26 cellular contexts compared by ENCODE assay signal in the genomic region with DNA sequence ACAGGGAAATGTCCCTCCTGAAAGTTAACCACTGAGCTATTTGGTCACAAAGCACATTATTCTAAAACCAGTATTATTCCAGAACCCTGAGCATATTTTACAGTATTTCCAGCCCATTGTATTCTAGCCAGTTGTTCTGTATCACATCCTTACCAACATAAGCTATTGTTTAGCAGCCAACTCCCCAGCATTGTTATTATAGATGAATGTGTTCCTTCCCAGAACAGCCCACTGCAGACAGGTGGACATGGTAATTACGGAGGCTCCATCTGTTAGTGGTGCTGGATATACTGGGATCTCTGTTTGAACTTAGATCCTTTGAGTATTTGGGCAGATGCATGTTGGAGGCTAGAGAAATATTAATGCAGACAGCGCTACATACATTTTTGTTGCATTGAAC.
DNase-seq lines count a peak whose midpoint lies in the region; ATAC-seq and TF ChIP-seq lines count a peak whose summit lies in the region.
"Had no signal": no experiment of that assay in that cellular context is flagged by ENCODE, and none has a peak within 500 bp of the region (broad histone marks: within the 10 kb centered on the region; RNA-seq: fewer than 3 reads in every experiment).

No MANE protein-coding gene starts in this region.

- no peaks in the 10 kb centered on the region for H3K27me3 ChIP-seq in CD8-positive, alpha-beta T cell (ENCODE audit: insufficient read depth, low read length)
- H3K27me3 ChIP-seq: breast epithelium, colonic mucosa, upper lobe of left lung had no signal

- POLR2A ChIA-PET in CD8-positive, alpha-beta T cell (lab: Charles Lee) = no interaction called here

- H3K9me3 ChIP-seq in CD8-positive, alpha-beta T cell (ENCODE audit: low read length) = no peaks in the 10 kb centered on the region
- H3K9me3 ChIP-seq: breast epithelium, colonic mucosa, upper lobe of left lung had no signal

- CTCF ChIA-PET in CD8-positive, alpha-beta T cell (lab: Charles Lee) = no interaction called here

- ATAC-seq in CD8-positive, alpha-beta T cell = no peak
- ATAC-seq: activated T-cell treated with anti-CD3 and anti-CD28 coated beads, Interleukin-2, amount 50 U/mL, for 72 hours had no signal

- no peak overlapping the region for H3K27ac ChIP-seq in CD8-positive, alpha-beta T cell (ENCODE audit: low read depth, low read length)
- H3K27ac ChIP-seq: breast epithelium, colonic mucosa, skin epidermis, upper lobe of left lung, VCaP had no signal

- H3K9me3 Mint-ChIP-seq in progenitor cell of endocrine pancreas (ENCODE audit: low read depth) = peaks cover 2% of the 10 kb centered on the region
- no peaks in the 10 kb centered on the region for H3K9me3 Mint-ChIP-seq in CD8-positive, alpha-beta T cell
- H3K9me3 Mint-ChIP-seq: activated T-cell treated with anti-CD3 and anti-CD28 coated beads, Interleukin-2, amount 50 U/mL, for 72 hours; CD4-positive, alpha-beta memory T cell had no signal

- H3K27me3 Mint-ChIP-seq in progenitor cell of endocrine pancreas = no peaks in the 10 kb centered on the region
- no peaks in the 10 kb centered on the region for H3K27me3 Mint-ChIP-seq in CD8-positive, alpha-beta T cell (ENCODE audit: low read depth)

- H3K4me1 ChIP-seq in CD8-positive, alpha-beta T cell (ENCODE audit: insufficient read depth, low read length) = no peaks in the 10 kb centered on the region
- H3K4me1 ChIP-seq: breast epithelium, colonic mucosa had no signal

- intact Hi-C loops in CD8-positive, alpha-beta T cell (cut with DNase I, micrococcal nuclease) = no loop called here

- no peak for TF ChIP-seq CTCF in progenitor cell of endocrine pancreas (IDR thresholded peaks at IDR 0.05; ENCODE audit: unreplicated experiment)
- no peak for TF ChIP-seq CTCF in CD8-positive, alpha-beta T cell (IDR thresholded peaks at IDR 0.05)

- peak overlapping the region; percentile 13 for H3K27ac Mint-ChIP-seq in progenitor cell of endocrine pancreas
- no peak overlapping the region for H3K27ac Mint-ChIP-seq in CD8-positive, alpha-beta T cell
- H3K27ac Mint-ChIP-seq: activated T-cell treated with anti-CD3 and anti-CD28 coated beads, Interleukin-2, amount 50 U/mL, for 72 hours; CD4-positive, alpha-beta memory T cell; endodermal cell had no signal

- no peak overlapping the region for H3K4me3 ChIP-seq in CD8-positive, alpha-beta T cell (ENCODE audit: low read depth, low read length)
- H3K4me3 ChIP-seq: breast epithelium, colonic mucosa, skin epidermis, upper lobe of left lung had no signal

- peak; percentile 62 for DNase-seq in NCI-H82 (lab: John Stamatoyannopoulos, UW)
- DNase-seq in NCI-H82 treated with DMSO at 0.1 percent for 48 hours (lab: John Stamatoyannopoulos, UW; ENCODE audit: unreplicated experiment) = no peak
- DNase-seq in NCI-H2171 (lab: John Stamatoyannopoulos, UW) = peak; percentile 42
- peak; percentile 89 for DNase-seq in dermis blood vessel endothelial cell
- DNase-seq in progenitor cell of endocrine pancreas (ENCODE audit: low spot score, unreplicated experiment) = no peak
- DNase-seq in activated effector memory CD4-positive, alpha-beta T cell treated with anti-CD3 and anti-CD28 coated beads, Interleukin-2, amount 50 U/mL, for 16 hours = no peak
- DNase-seq in NCI-H446 treated with DMSO at 0.1 percent for 48 hours (lab: John Stamatoyannopoulos, UW) = no peak
- no peak for DNase-seq in CD8-positive, alpha-beta T cell
- DNase-seq: activated CD4-positive, alpha-beta T cell treated with anti-CD3 and anti-CD28 coated beads for 48 hours; activated naive CD4-positive, alpha-beta T cell treated with anti-CD3 and anti-CD28 coated beads, Interleukin-2, amount 50 U/mL, for 16 hours; activated T-cell treated with anti-CD3 and anti-CD28 coated beads, Interleukin-2, amount 50 U/mL, for 72 hours; AML-193; amygdala; CD4-positive, alpha-beta memory T cell; colonic mucosa; DMS79; endodermal cell; H7; mammary epithelial cell; NCI-H446; nucleus accumbens; stimulated activated CD4-positive, alpha-beta T cell treated with anti-CD3 and anti-CD28 coated beads, Interleukin-1b, Interleukin-23, amount 100 ng/mL, for 48 hours; upper lobe of left lung had no signal

- H3K36me3 ChIP-seq in CD8-positive, alpha-beta T cell (ENCODE audit: insufficient read depth, low read length) = no peaks in the 10 kb centered on the region
- H3K36me3 ChIP-seq: breast epithelium, colonic mucosa, upper lobe of left lung had no signal

- H3K36me3 Mint-ChIP-seq in progenitor cell of endocrine pancreas (ENCODE audit: insufficient read depth) = peaks cover 16% of the 10 kb centered on the region
- H3K36me3 Mint-ChIP-seq in CD8-positive, alpha-beta T cell = no peaks in the 10 kb centered on the region
- H3K36me3 Mint-ChIP-seq: CD4-positive, alpha-beta memory T cell had no signal

- peaks cover 20% of the 10 kb centered on the region for H3K4me1 Mint-ChIP-seq in progenitor cell of endocrine pancreas (ENCODE audit: low read depth)
- no peaks in the 10 kb centered on the region for H3K4me1 Mint-ChIP-seq in CD8-positive, alpha-beta T cell (ENCODE audit: low read depth)
- H3K4me1 Mint-ChIP-seq: CD4-positive, alpha-beta memory T cell had no signal

- H3K4me3 Mint-ChIP-seq in progenitor cell of endocrine pancreas (ENCODE audit: low read depth) = no peak overlapping the region
- H3K4me3 Mint-ChIP-seq in CD8-positive, alpha-beta T cell = no peak overlapping the region
- H3K4me3 Mint-ChIP-seq: activated T-cell treated with anti-CD3 and anti-CD28 coated beads, Interleukin-2, amount 50 U/mL, for 72 hours; CD4-positive, alpha-beta memory T cell; endodermal cell had no signal

Comparison
In these comparisons a context has a peak if more than half of its experiments do, and no peak if none do; other contexts are left out.
1. DNase-seq: peak in NCI-H82 (single experiment), NCI-H2171 (single experiment) and dermis blood vessel endothelial cell (single experiment); none in NCI-H82 treated with DMSO at 0.1 percent for 48 hours (single experiment), progenitor cell of endocrine pancreas (single experiment), activated effector memory CD4-positive, alpha-beta T cell treated with anti-CD3 and anti-CD28 coated beads, Interleukin-2, amount 50 U/mL, for 16 hours (single experiment), NCI-H446 treated with DMSO at 0.1 percent for 48 hours (single experiment) and CD8-positive, alpha-beta T cell (0 of 7).